In the genomic region with DNA sequence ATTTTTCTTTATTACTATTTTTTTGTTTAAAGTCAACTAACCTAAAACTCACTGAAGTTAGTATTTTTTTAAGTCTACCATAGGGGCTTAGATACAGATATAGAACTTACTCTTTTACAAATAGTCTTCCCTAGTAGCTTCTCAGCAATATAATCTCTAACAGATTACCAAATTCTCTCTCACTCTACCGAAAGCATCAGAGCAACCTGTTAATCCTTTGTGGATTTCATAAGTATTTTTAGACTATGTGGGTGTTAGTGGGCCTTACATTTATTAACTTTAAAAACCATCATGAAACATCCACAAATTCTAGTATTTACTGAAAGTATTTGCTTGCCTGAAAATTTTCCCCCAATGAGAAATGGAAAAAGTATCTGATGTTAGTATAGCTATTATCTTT, we compare ENCODE assay signal across 25 cellular contexts.
"Had no signal": no experiment of that assay in that cellular context is flagged by ENCODE, and none has a peak within 500 bp of the region (broad histone marks: within the 10 kb centered on the region; RNA-seq: fewer than 3 reads in every experiment).

No MANE protein-coding gene starts in this region.

- H3K4me3 Mint-ChIP-seq: dendritic cell treated with granulocyte-macrophage colony-stimulating factor and Interleukin-4, amounts not matched to agents 40 ng/mL and 50 ng/mL, for 4 days; endodermal cell; naive thymus-derived CD8-positive, alpha-beta T cell; nephron progenitor cell; stimulated activated naive B cell treated with anti-CD40 and anti-IgM and Interleukin-4, amounts not matched to agents 10 μg/mL and 1 μg/mL and 100 μg/mL, for 72 hours; stimulated activated naive CD8-positive, alpha-beta T cell treated with anti-CD3 and anti-CD28 coated beads, Interleukin-15, Interleukin-2, amounts not matched to agents 100 ng/mL and 50 ng/mL, for 24 hours had no signal

- H3K9me3 ChIP-seq: gastrocnemius medialis, lower lobe of right lung, ovary, psoas muscle, thoracic aorta, upper lobe of right lung, uterus had no signal

- H3K27ac Mint-ChIP-seq: dendritic cell treated with granulocyte-macrophage colony-stimulating factor and Interleukin-4, amounts not matched to agents 40 ng/mL and 50 ng/mL, for 4 days; endodermal cell; naive thymus-derived CD8-positive, alpha-beta T cell; nephron progenitor cell; stimulated activated naive B cell treated with anti-CD40 and anti-IgM and Interleukin-4, amounts not matched to agents 10 μg/mL and 1 μg/mL and 100 μg/mL, for 72 hours; stimulated activated naive CD8-positive, alpha-beta T cell treated with anti-CD3 and anti-CD28 coated beads, Interleukin-15, Interleukin-2, amounts not matched to agents 100 ng/mL and 50 ng/mL, for 24 hours had no signal

- H3K27me3 Mint-ChIP-seq: dendritic cell treated with granulocyte-macrophage colony-stimulating factor and Interleukin-4, amounts not matched to agents 40 ng/mL and 50 ng/mL, for 4 days; naive thymus-derived CD8-positive, alpha-beta T cell; stimulated activated naive B cell treated with anti-CD40 and anti-IgM and Interleukin-4, amounts not matched to agents 10 μg/mL and 1 μg/mL and 100 μg/mL, for 72 hours; stimulated activated naive CD8-positive, alpha-beta T cell treated with anti-CD3 and anti-CD28 coated beads, Interleukin-15, Interleukin-2, amounts not matched to agents 100 ng/mL and 50 ng/mL, for 24 hours had no signal

- H3K36me3 ChIP-seq: gastrocnemius medialis, lower lobe of right lung, ovary, spleen, thoracic aorta, tibial nerve, upper lobe of right lung, uterus had no signal

- H3K27me3 ChIP-seq: gastrocnemius medialis, spleen, tibial nerve, upper lobe of right lung, uterus had no signal

- H3K4me1 ChIP-seq: lower lobe of right lung, psoas muscle, spleen, tibial nerve, upper lobe of right lung, uterus had no signal

- H3K4me1 Mint-ChIP-seq: endodermal cell; naive thymus-derived CD8-positive, alpha-beta T cell; nephron progenitor cell; stimulated activated naive B cell treated with anti-CD40 and anti-IgM and Interleukin-4, amounts not matched to agents 10 μg/mL and 1 μg/mL and 100 μg/mL, for 72 hours had no signal

- DNase-seq: effector CD8-positive, alpha-beta T cell; endodermal cell; foreskin fibroblast; gastrocnemius medialis; head of caudate nucleus; left ventricle myocardium superior; lower lobe of right lung; naive thymus-derived CD8-positive, alpha-beta T cell; nephron progenitor cell; occipital lobe; ovary; posterior cingulate gyrus; psoas muscle; right cardiac atrium; spleen; stimulated activated naive B cell treated with anti-CD40 and anti-IgM and Interleukin-4, amounts not matched to agents 10 μg/mL and 1 μg/mL and 100 μg/mL, for 72 hours; upper lobe of right lung; uterus had no signal

- H3K36me3 Mint-ChIP-seq: stimulated activated naive B cell treated with anti-CD40 and anti-IgM and Interleukin-4, amounts not matched to agents 10 μg/mL and 1 μg/mL and 100 μg/mL, for 72 hours had no signal

- H3K4me3 ChIP-seq: gastrocnemius medialis, lower lobe of right lung, ovary, psoas muscle, skin epidermis, spleen, thoracic aorta, tibial nerve, upper lobe of right lung, uterus had no signal

- ATAC-seq: esophagus mucosa; gastrocnemius medialis; left ventricle myocardium superior; lower lobe of right lung; naive thymus-derived CD8-positive, alpha-beta T cell; psoas muscle; right cardiac atrium; stimulated activated naive B cell treated with anti-CD40 and anti-IgM and Interleukin-4, amounts not matched to agents 10 μg/mL and 1 μg/mL and 100 μg/mL, for 72 hours; upper lobe of right lung had no signal

- H3K27ac ChIP-seq: epithelial cell of prostate, gastrocnemius medialis, lower lobe of right lung, ovary, psoas muscle, skin epidermis, spleen, thoracic aorta, tibial nerve, upper lobe of right lung, uterus had no signal
